In the genomic region with DNA sequence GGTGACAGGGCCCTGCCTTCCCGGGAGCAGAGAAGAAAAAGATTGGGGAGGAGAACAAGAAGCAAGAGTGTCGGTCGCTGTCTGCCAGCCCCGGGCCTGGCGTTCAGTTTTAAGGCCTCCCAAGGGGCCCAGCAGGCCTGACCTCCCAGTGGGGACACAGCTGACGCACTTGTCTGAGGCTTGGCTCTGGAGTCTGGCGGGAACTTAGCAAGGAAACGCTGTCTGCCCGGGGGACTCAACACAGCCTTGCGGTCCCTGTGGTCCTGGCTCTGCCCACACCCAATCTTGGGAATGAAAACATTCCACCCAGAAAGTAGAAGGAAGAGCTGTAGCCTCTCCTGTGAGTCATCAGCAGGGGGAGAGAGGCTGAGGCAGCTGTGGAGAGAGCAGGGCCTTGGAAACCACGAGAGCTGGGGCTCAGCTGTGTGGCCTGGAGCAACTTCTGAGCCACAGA, we compare ENCODE assay signal across 8 cellular contexts. TPM values are rescaled to one million over a fixed set of nuclear protein-coding genes. Genes with fewer than 3 reads are reported as not detected.
DNase-seq lines count a peak whose midpoint lies in the region; ATAC-seq and TF ChIP-seq lines count a peak whose summit lies in the region.

No MANE protein-coding gene starts in this region.

- WGBS in suprapubic skin: 51% methylated on average over 11 of the region's 11 CpGs

- no peak overlapping the region for H3K4me3 ChIP-seq in suprapubic skin

- H3K27ac ChIP-seq in suprapubic skin: peak overlapping the region; percentile 71

- TF ChIP-seq EP300 in suprapubic skin (IDR thresholded peaks at IDR 0.05): no peak

- no peak for ATAC-seq in HG03135 (IDR thresholded peaks at IDR 0.05; ENCODE audit: unreplicated experiment)

- no peaks in the 10 kb centered on the region for H3K9me3 ChIP-seq in suprapubic skin

- H3K4me1 Mint-ChIP-seq in activated CD4-positive, alpha-beta T cell treated with anti-CD3 and anti-CD28 coated beads, Interleukin-2, amount 10 ng/mL, durations not matched to agents 24 days and 14 days: peaks cover 35% of the 10 kb centered on the region
- peaks cover 23% of the 10 kb centered on the region for H3K4me1 Mint-ChIP-seq in MCF 10A (ENCODE audit: insufficient read depth, unreplicated experiment)

- H3K27ac Mint-ChIP-seq in activated CD4-positive, alpha-beta T cell treated with anti-CD3 and anti-CD28 coated beads, Interleukin-2, amount 10 ng/mL, durations not matched to agents 24 days and 14 days: peak overlapping the region; percentile 58
- peak overlapping the region; percentile 95 for H3K27ac Mint-ChIP-seq in MCF 10A (ENCODE audit: low read depth, unreplicated experiment)

- no peak for TF ChIP-seq POLR2A in suprapubic skin (IDR thresholded peaks at IDR 0.05)

- no peaks in the 10 kb centered on the region for H3K9me3 Mint-ChIP-seq in activated CD4-positive, alpha-beta T cell treated with anti-CD3 and anti-CD28 coated beads, Interleukin-2, amount 10 ng/mL, durations not matched to agents 24 days and 14 days
- no peaks in the 10 kb centered on the region for H3K9me3 Mint-ChIP-seq in MCF 10A (ENCODE audit: unreplicated experiment)

- H3K27me3 Mint-ChIP-seq in activated CD4-positive, alpha-beta T cell treated with anti-CD3 and anti-CD28 coated beads, Interleukin-2, amount 10 ng/mL, durations not matched to agents 24 days and 14 days: no peaks in the 10 kb centered on the region
- no peaks in the 10 kb centered on the region for H3K27me3 Mint-ChIP-seq in MCF 10A (ENCODE audit: insufficient read depth, unreplicated experiment)

- no TSS peak for BruUV-seq in MCF 10A (replicated peaks; lab: Mats Ljungman, UMichigan)

- intact Hi-C loops in activated CD4-positive, alpha-beta T cell treated with anti-CD3 and anti-CD28 coated beads, Interleukin-2, amount 10 ng/mL, durations not matched to agents 24 days and 14 days (cut with micrococcal nuclease): no loop called here
- intact Hi-C loops in MCF 10A (cut with micrococcal nuclease): no loop called here

- CTCF ChIA-PET in MCF 10A (lab: Yijun Ruan, JAX): interaction anchor here (0.6 to 2.8 kb wide), 5 partner anchors 13 to 163 kb away, joined by 3 to 6 read pairs (median 3); no protein-coding TSS in a partner anchor

- DNase-seq in activated CD4-positive, alpha-beta T cell treated with anti-CD3 and anti-CD28 coated beads, Interleukin-2, amount 10 ng/mL, durations not matched to agents 24 days and 14 days: no peak
- DNase-seq in activated CD4-positive, alpha-beta T cell treated with anti-CD3 and anti-CD28 coated beads, Interleukin-2, amount 50 U/mL, for 48 hours: no peak
- DNase-seq in MCF 10A (ENCODE audit: unreplicated experiment): peak; percentile 92
- peak; percentile 92 for DNase-seq in kidney glomerular epithelial cell (lab: John Stamatoyannopoulos, UW)
- peak; percentile 85 to 91 for DNase-seq in suprapubic skin (ENCODE audit: low spot score in 2 of 2)
- no peak for DNase-seq in germinal center (ENCODE audit: low spot score)
- no peak for DNase-seq in SHP77 (lab: John Stamatoyannopoulos, UW)

- H3K36me3 Mint-ChIP-seq in activated CD4-positive, alpha-beta T cell treated with anti-CD3 and anti-CD28 coated beads, Interleukin-2, amount 10 ng/mL, durations not matched to agents 24 days and 14 days (ENCODE audit: low read depth): peaks cover 48% of the 10 kb centered on the region
- H3K36me3 Mint-ChIP-seq in MCF 10A (ENCODE audit: insufficient read depth, unreplicated experiment): peaks cover 2% of the 10 kb centered on the region

- TF ChIP-seq CTCF in MCF 10A (IDR thresholded peaks at IDR 0.05; ENCODE audit: unreplicated experiment) (no peak), suprapubic skin (IDR thresholded peaks at IDR 0.05) (no peak)

- H3K27me3 ChIP-seq in suprapubic skin: no peaks in the 10 kb centered on the region

- H3K4me3 Mint-ChIP-seq in activated CD4-positive, alpha-beta T cell treated with anti-CD3 and anti-CD28 coated beads, Interleukin-2, amount 10 ng/mL, durations not matched to agents 24 days and 14 days: no peak overlapping the region
- H3K4me3 Mint-ChIP-seq in MCF 10A (ENCODE audit: unreplicated experiment): no peak overlapping the region

- POLR2A ChIA-PET in MCF 10A (lab: Yijun Ruan, JAX): interaction anchor here (0.6 to 1.3 kb wide), 4 partner anchors 13 to 147 kb away, joined by 3 to 5 read pairs (median 3); no protein-coding TSS in a partner anchor

- peaks cover 31% of the 10 kb centered on the region for H3K4me1 ChIP-seq in suprapubic skin

- peaks cover 3% of the 10 kb centered on the region for H3K36me3 ChIP-seq in suprapubic skin

RNA-seq across cellular contexts. Expression of a gene that starts 54.4 kb away (rescaled TPM):
- total RNA-seq in activated CD4-positive, alpha-beta T cell treated with anti-CD3 and anti-CD28 coated beads, Interleukin-2, amount 10 ng/mL, durations not matched to agents 24 days and 14 days: 10.9 and 11.5 TPM in 2 replicates
- total RNA-seq in MCF 10A (2022): 9.2 and 12.2 TPM in 2 replicates
- total RNA-seq in suprapubic skin: 10 to 100 TPM; 12.6 to 18.7 (median 18.6) TPM

Comparison
In these comparisons a context has a peak if more than half of its experiments do, and no peak if none do; other contexts are left out.
1. DNase-seq: peak in MCF 10A (single experiment), kidney glomerular epithelial cell (single experiment) and suprapubic skin (2 of 2); none in activated CD4-positive, alpha-beta T cell treated with anti-CD3 and anti-CD28 coated beads, Interleukin-2, amount 10 ng/mL, durations not matched to agents 24 days and 14 days (single experiment), activated CD4-positive, alpha-beta T cell treated with anti-CD3 and anti-CD28 coated beads, Interleukin-2, amount 50 U/mL, for 48 hours (0 of 2), germinal center (single experiment) and SHP77 (0 of 2).